Comparison of ENCODE assay signal across 24 cellular contexts in the genomic region with DNA sequence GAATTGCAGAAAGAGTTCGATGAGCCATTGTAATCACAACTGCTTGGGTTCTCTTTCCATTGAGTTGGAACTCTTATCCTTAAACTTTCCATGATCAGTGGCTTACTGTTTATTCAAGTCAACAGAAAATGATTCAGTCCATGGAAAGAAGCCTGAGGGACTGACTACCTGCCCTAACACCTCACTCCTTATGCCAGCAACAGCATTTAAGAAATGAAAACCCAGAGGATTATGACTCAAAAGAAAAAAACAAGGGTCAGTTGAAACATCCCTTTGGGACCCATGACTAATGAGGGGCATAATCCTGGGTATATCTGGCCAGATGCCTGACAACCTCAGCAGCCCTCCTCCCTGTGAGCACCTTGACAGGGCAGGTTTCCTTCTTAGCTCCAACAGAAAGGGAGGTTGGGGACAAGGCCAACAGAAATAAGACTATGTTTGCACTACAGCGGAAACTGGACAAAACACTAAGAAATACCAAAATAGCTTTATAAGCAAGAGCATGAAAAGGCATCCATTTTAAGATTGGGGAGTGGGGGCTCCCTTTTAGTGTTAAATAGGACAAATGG.
DNase-seq lines count a peak whose midpoint lies in the region; ATAC-seq and TF ChIP-seq lines count a peak whose summit lies in the region.
"Had no signal": no experiment of that assay in that cellular context is flagged by ENCODE, and none has a peak within 500 bp of the region (broad histone marks: within the 10 kb centered on the region; RNA-seq: fewer than 3 reads in every experiment).

No MANE protein-coding gene starts in this region.

- H3K27me3 ChIP-seq in HCT116 (ENCODE audit: insufficient read depth, low read length) (no peaks in the 10 kb centered on the region), Panc1 (ENCODE audit: control insufficient read depth, insufficient read depth, low read length) (no peaks in the 10 kb centered on the region)
- H3K27me3 ChIP-seq: BLaER1, right lobe of liver had no signal

- H3K4me1 Mint-ChIP-seq in activated CD4-positive, alpha-beta memory T cell treated with anti-CD3 and anti-CD28 coated beads for 36 hours (ENCODE audit: low read depth): peaks cover 4% of the 10 kb centered on the region
- H3K4me1 Mint-ChIP-seq: activated naive CD4-positive, alpha-beta T cell treated with anti-CD3 and anti-CD28 coated beads, Interleukin-2, amount 10 ng/mL, durations not matched to agents 7 days and 5 days; H9 had no signal

- no peak overlapping the region for H3K9ac ChIP-seq in HCT116 (ENCODE audit: low read length)
- H3K9ac ChIP-seq: BLaER1 had no signal

- H3K4me3 ChIP-seq in HCT116 (replicated peaks in 1 of 2; ENCODE audit: low read depth in 1 of 2, low read length in 2 of 2): no peak overlapping the region
- no peak overlapping the region for H3K4me3 ChIP-seq in Panc1 (ENCODE audit: low read depth in 2 of 2, low read length in 2 of 2)
- H3K4me3 ChIP-seq in coronary artery: no peak overlapping the region
- H3K4me3 ChIP-seq: BLaER1, K562, right lobe of liver had no signal

- peaks cover 10% of the 10 kb centered on the region for H3K9me3 Mint-ChIP-seq in activated CD4-positive, alpha-beta memory T cell treated with anti-CD3 and anti-CD28 coated beads for 36 hours
- H3K9me3 Mint-ChIP-seq: H9 had no signal

- H3K4me2 ChIP-seq in HCT116 (ENCODE audit: low read length): peak overlapping the region; percentile 21; the same call in 1 of the 2 replicates
- H3K4me2 ChIP-seq: BLaER1 had no signal

- H3K79me2 ChIP-seq in HCT116 (ENCODE audit: insufficient read depth, low read length): no peaks in the 10 kb centered on the region

- peak; percentile 22; the same call in 1 of the 2 replicates for ATAC-seq in HCT116
- peak; percentile 60 for ATAC-seq in Panc1
- no peak for ATAC-seq in GM18868 (IDR thresholded peaks at IDR 0.05; ENCODE audit: unreplicated experiment)
- ATAC-seq: activated T-cell treated with anti-CD3 and anti-CD28 coated beads, Interleukin-2, amount 50 U/mL, for 72 hours; K562; left colon; naive thymus-derived CD8-positive, alpha-beta T cell; right lobe of liver; T-cell had no signal

- CTCF ChIA-PET in HCT116 (lab: Charles Lee) (no interaction called here), Panc1 (lab: Charles Lee) (no interaction called here)
- CTCF ChIA-PET in activated CD4-positive, alpha-beta memory T cell treated with anti-CD3 and anti-CD28 coated beads for 36 hours (lab: Charles Lee): no interaction called here

- BruUV-seq in HCT116 (replicated peaks; lab: Mats Ljungman, UMichigan): no TSS peak
- no TSS peak for BruUV-seq in Panc1 (replicated peaks; lab: Mats Ljungman, UMichigan)

- in situ Hi-C loops in Panc1 (cut with HindIII; ENCODE audit: low pct_unique_long_range_greater_than_20kb, low sequenced_read_pairs): no loop called here

- H3K9me2 ChIP-seq in HCT116 (ENCODE audit: insufficient read depth): no peaks in the 10 kb centered on the region

- TF ChIP-seq POLR2A in HCT116 (IDR thresholded peaks at IDR 0.05; ENCODE audit: borderline replicate concordance, extremely low read depth, insufficient read depth, insufficient read length): no peak

- no peaks in the 10 kb centered on the region for H3K27me3 Mint-ChIP-seq in activated CD4-positive, alpha-beta memory T cell treated with anti-CD3 and anti-CD28 coated beads for 36 hours
- H3K27me3 Mint-ChIP-seq: activated naive CD4-positive, alpha-beta T cell treated with anti-CD3 and anti-CD28 coated beads, Interleukin-2, amount 10 ng/mL, durations not matched to agents 7 days and 5 days; naive thymus-derived CD8-positive, alpha-beta T cell; T-cell had no signal

- H3K27ac ChIP-seq in HCT116 (ENCODE audit: low read depth, low read length): peak overlapping the region; percentile 6; the same call in 1 of the 2 replicates
- no peak overlapping the region for H3K27ac ChIP-seq in Panc1 (ENCODE audit: low read length)
- peak overlapping the region; percentile 20 to 33 for H3K27ac ChIP-seq in coronary artery
- H3K27ac ChIP-seq: BLaER1, right lobe of liver had no signal

- H3K36me3 Mint-ChIP-seq in activated CD4-positive, alpha-beta memory T cell treated with anti-CD3 and anti-CD28 coated beads for 36 hours: peaks cover 14% of the 10 kb centered on the region

- intact Hi-C loops in HCT116 (cut with micrococcal nuclease): no loop called here
- intact Hi-C loops in Panc1 (cut with micrococcal nuclease; ENCODE audit: unreplicated experiment): no loop called here
- intact Hi-C loops in activated CD4-positive, alpha-beta memory T cell treated with anti-CD3 and anti-CD28 coated beads for 36 hours (cut with micrococcal nuclease): no loop called here

- H3K27ac Mint-ChIP-seq in activated CD4-positive, alpha-beta memory T cell treated with anti-CD3 and anti-CD28 coated beads for 36 hours: no peak overlapping the region
- H3K27ac Mint-ChIP-seq: activated naive CD4-positive, alpha-beta T cell treated with anti-CD3 and anti-CD28 coated beads, Interleukin-2, amount 10 ng/mL, durations not matched to agents 7 days and 5 days; H9; naive thymus-derived CD8-positive, alpha-beta T cell; T-cell had no signal

- no peak for TF ChIP-seq CTCF in HCT116 (IDR thresholded peaks at IDR 0.05 in 2 of 3, conservative IDR thresholded peaks at IDR 0.05 in 1 of 3; ENCODE audit: borderline replicate concordance in 1 of 3, insufficient read depth in 1 of 3, low read depth in 2 of 3, low read length in 2 of 3)
- no peak for TF ChIP-seq CTCF in Panc1 (IDR thresholded peaks at IDR 0.05)
- no peak for TF ChIP-seq CTCF in coronary artery (IDR thresholded peaks at IDR 0.05)

- H3K9me3 ChIP-seq in HCT116 (ENCODE audit: control insufficient read depth in 1 of 2, insufficient read depth in 1 of 2, low read depth in 1 of 2, low read length in 2 of 2): no peaks in the 10 kb centered on the region
- no peaks in the 10 kb centered on the region for H3K9me3 ChIP-seq in Panc1 (ENCODE audit: control insufficient read depth, insufficient read depth, low read depth, low read length)
- H3K9me3 ChIP-seq: right lobe of liver had no signal

- POLR2A ChIA-PET in HCT116 (lab: Charles Lee): no interaction called here
- POLR2A ChIA-PET in Panc1 (lab: Charles Lee): no interaction called here
- POLR2A ChIA-PET in activated CD4-positive, alpha-beta memory T cell treated with anti-CD3 and anti-CD28 coated beads for 36 hours (lab: Charles Lee): no interaction called here

- RAD21 ChIA-PET in HCT116 (lab: Charles Lee; ENCODE audit: low non-redundant PET in 1 of 2, low total read pairs in 2 of 2, uncharacterized antibody in 2 of 2, unreplicated experiment in 2 of 2): no interaction called here

- H3K36me3 ChIP-seq in HCT116 (ENCODE audit: control insufficient read depth in 1 of 2, insufficient read depth in 2 of 2, low read length in 2 of 2): no peaks in the 10 kb centered on the region
- no peaks in the 10 kb centered on the region for H3K36me3 ChIP-seq in Panc1 (ENCODE audit: control insufficient read depth, insufficient read depth, low read length)
- H3K36me3 ChIP-seq: right lobe of liver had no signal

- DNase-seq in HCT116 (ENCODE audit: low read depth, low spot score) (peak; percentile 26), Panc1 (ENCODE audit: low read depth, low spot score) (no peak), coronary artery (ENCODE audit: low spot score) (no peak), renal cortical epithelial cell (ENCODE audit: low read depth) (peak; percentile 84), NCI-H774 (lab: John Stamatoyannopoulos, UW) (no peak), mesenteric fat pad (ENCODE audit: low spot score) (no peak)
- DNase-seq in activated CD4-positive, alpha-beta memory T cell treated with anti-CD3 and anti-CD28 coated beads for 36 hours: no peak
- DNase-seq: activated naive CD4-positive, alpha-beta T cell treated with anti-CD3 and anti-CD28 coated beads, Interleukin-2, amount 10 ng/mL, durations not matched to agents 7 days and 5 days; activated T-cell treated with anti-CD3 and anti-CD28 coated beads, Interleukin-2, amount 50 U/mL, for 72 hours; anterior cingulate cortex; Calu3; effector memory CD4-positive, alpha-beta T cell; H9; left colon; naive thymus-derived CD8-positive, alpha-beta T cell; NCI-H1694 treated with DMSO at 0.1 percent for 48 hours; NCI-H748 treated with DMSO at 0.1 percent for 48 hours; right lobe of liver; SIG-M5; stimulated activated CD4-positive, alpha-beta T cell treated with anti-CD3 and anti-CD28 coated beads, Interleukin-15, amount 100 ng/mL, for 24 hours; T-cell had no signal

- no peaks in the 10 kb centered on the region for H4K20me1 ChIP-seq in HCT116 (ENCODE audit: insufficient read depth)
- H4K20me1 ChIP-seq: BLaER1 had no signal

- H3K4me1 ChIP-seq in HCT116 (ENCODE audit: control insufficient read depth in 1 of 2, insufficient read depth in 2 of 2, low read length in 2 of 2): peaks cover 0 to 10% of the 10 kb centered on the region in 2 experiments; a peak in 1 of 4 replicates
- no peaks in the 10 kb centered on the region for H3K4me1 ChIP-seq in Panc1 (ENCODE audit: control insufficient read depth, insufficient read depth, low read length)
- H3K4me1 ChIP-seq: BLaER1, right lobe of liver had no signal

- 0 out of 2 replicates have a peak, but pooled peaks have one; percentile 3 for TF ChIP-seq RAD21 in HCT116 (IDR thresholded peaks at IDR 0.05; ENCODE audit: low read depth)

- no peak overlapping the region for H2AFZ ChIP-seq in HCT116 (ENCODE audit: low read depth, low read length, poor library complexity, severe bottlenecking)

- no peak overlapping the region for H3K4me3 Mint-ChIP-seq in activated CD4-positive, alpha-beta memory T cell treated with anti-CD3 and anti-CD28 coated beads for 36 hours
- H3K4me3 Mint-ChIP-seq: activated naive CD4-positive, alpha-beta T cell treated with anti-CD3 and anti-CD28 coated beads, Interleukin-2, amount 10 ng/mL, durations not matched to agents 7 days and 5 days; activated T-cell treated with anti-CD3 and anti-CD28 coated beads, Interleukin-2, amount 50 U/mL, for 72 hours; H9; naive thymus-derived CD8-positive, alpha-beta T cell; T-cell had no signal

TF ChIP-seq in HCT116, 20 proteins besides CTCF, POLR2A, EP300 and RAD21 (continues in another document):
- TF ChIP-seq SP1 (IDR thresholded peaks at IDR 0.05; ENCODE audit: low read depth): peak; percentile 51; the same call in 1 of the 2 replicates
- TF ChIP-seq, protein P1, sequence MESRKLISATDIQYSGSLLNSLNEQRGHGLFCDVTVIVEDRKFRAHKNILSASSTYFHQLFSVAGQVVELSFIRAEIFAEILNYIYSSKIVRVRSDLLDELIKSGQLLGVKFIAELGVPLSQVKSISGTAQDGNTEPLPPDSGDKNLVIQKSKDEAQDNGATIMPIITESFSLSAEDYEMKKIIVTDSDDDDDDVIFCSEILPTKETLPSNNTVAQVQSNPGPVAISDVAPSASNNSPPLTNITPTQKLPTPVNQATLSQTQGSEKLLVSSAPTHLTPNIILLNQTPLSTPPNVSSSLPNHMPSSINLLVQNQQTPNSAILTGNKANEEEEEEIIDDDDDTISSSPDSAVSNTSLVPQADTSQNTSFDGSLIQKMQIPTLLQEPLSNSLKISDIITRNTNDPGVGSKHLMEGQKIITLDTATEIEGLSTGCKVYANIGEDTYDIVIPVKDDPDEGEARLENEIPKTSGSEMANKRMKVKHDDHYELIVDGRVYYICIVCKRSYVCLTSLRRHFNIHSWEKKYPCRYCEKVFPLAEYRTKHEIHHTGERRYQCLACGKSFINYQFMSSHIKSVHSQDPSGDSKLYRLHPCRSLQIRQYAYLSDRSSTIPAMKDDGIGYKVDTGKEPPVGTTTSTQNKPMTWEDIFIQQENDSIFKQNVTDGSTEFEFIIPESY (IDR thresholded peaks at IDR 0.05; ENCODE audit: extremely low read depth, insufficient replicate concordance, low read length): no peak

Comparison
In these comparisons a context has a peak if more than half of its experiments do, and no peak if none do; other contexts are left out.
1. DNase-seq: peak in HCT116 (single experiment) and renal cortical epithelial cell (single experiment); none in Panc1 (single experiment), coronary artery (single experiment), NCI-H774 (single experiment), activated CD4-positive, alpha-beta memory T cell treated with anti-CD3 and anti-CD28 coated beads for 36 hours (single experiment) and mesenteric fat pad (single experiment).